In the genomic region with DNA sequence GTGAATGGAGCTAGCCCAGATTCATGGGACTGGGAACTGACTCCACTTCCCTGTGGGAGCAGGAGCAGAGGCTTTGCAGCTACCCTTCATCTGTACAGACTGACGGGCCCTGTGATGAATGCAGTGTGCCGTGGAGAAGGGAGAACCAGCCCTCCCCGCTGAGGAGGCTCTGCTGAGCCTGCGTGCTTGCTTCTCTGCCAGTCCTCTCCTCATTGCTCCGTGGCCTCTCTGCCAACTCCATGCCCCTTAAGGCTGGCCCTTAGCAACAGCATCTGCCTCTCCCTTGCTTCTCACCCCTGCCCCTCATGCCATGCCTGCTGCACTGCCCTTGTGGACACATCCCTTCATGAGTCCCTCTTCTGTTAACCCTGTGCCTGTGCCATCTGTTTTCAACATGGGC, we compare ENCODE assay signal across 19 cellular contexts.
"Had no signal": no experiment of that assay in that cellular context is flagged by ENCODE, and none has a peak within 500 bp of the region (broad histone marks: within the 10 kb centered on the region; RNA-seq: fewer than 3 reads in every experiment).

No MANE protein-coding gene starts in this region.

- H3K9me3 Mint-ChIP-seq: activated naive CD4-positive, alpha-beta T cell treated with anti-CD3 and anti-CD28 coated beads for 36 hours; activated naive CD8-positive, alpha-beta T cell treated with anti-CD3 and anti-CD28 coated beads, Interleukin-2, amount 50 U/mL, for 24 hours; activated T-cell treated with anti-CD3 and anti-CD28 coated beads, Interleukin-2, amount 50 U/mL, for 72 hours; nephron; type B pancreatic cell had no signal

- H3K36me3 Mint-ChIP-seq: type B pancreatic cell had no signal

- H3K4me3 Mint-ChIP-seq: activated naive CD4-positive, alpha-beta T cell treated with anti-CD3 and anti-CD28 coated beads for 36 hours; activated naive CD8-positive, alpha-beta T cell treated with anti-CD3 and anti-CD28 coated beads, Interleukin-2, amount 50 U/mL, for 24 hours; activated T-cell treated with anti-CD3 and anti-CD28 coated beads, Interleukin-2, amount 50 U/mL, for 72 hours; nephron; type B pancreatic cell had no signal

- DNase-seq: activated CD4-positive, alpha-beta T cell treated with anti-CD3 and anti-CD28 coated beads, Interleukin-2, amount 50 U/mL, for 48 hours; activated effector memory CD4-positive, alpha-beta T cell treated with Interleukin-2 at 50 U/mL for 16 hours; activated naive CD8-positive, alpha-beta T cell treated with anti-CD3 and anti-CD28 coated beads, Interleukin-2, amount 50 U/mL, for 24 hours; cerebellar nuclear complex; cortex of kidney; left ventricle myocardium superior; mammary epithelial cell; right lobe of liver; stimulated activated naive CD4-positive, alpha-beta T cell; T-helper 9 cell; testis had no signal

- ATAC-seq: gastroesophageal sphincter, left ventricle myocardium superior, right lobe of liver had no signal

- H3K27ac Mint-ChIP-seq: activated naive CD4-positive, alpha-beta T cell treated with anti-CD3 and anti-CD28 coated beads for 36 hours; activated naive CD8-positive, alpha-beta T cell treated with anti-CD3 and anti-CD28 coated beads, Interleukin-2, amount 50 U/mL, for 24 hours; activated T-cell treated with anti-CD3 and anti-CD28 coated beads, Interleukin-2, amount 50 U/mL, for 72 hours had no signal

- H3K27ac ChIP-seq: epithelial cell of prostate, gastroesophageal sphincter, right lobe of liver, testis, vagina had no signal

- H3K27me3 ChIP-seq: gastroesophageal sphincter, right lobe of liver, testis, vagina had no signal

- H3K27me3 Mint-ChIP-seq: type B pancreatic cell had no signal

- H3K4me2 ChIP-seq: smooth muscle cell had no signal

- H3K36me3 ChIP-seq: gastroesophageal sphincter, right lobe of liver, vagina had no signal

- H3K9me3 ChIP-seq: gastroesophageal sphincter, right lobe of liver, testis, vagina had no signal

- H3K4me3 ChIP-seq: gastroesophageal sphincter, right lobe of liver, smooth muscle cell, testis, vagina had no signal
